8 cellular contexts compared by ENCODE assay signal in the genomic region with DNA sequence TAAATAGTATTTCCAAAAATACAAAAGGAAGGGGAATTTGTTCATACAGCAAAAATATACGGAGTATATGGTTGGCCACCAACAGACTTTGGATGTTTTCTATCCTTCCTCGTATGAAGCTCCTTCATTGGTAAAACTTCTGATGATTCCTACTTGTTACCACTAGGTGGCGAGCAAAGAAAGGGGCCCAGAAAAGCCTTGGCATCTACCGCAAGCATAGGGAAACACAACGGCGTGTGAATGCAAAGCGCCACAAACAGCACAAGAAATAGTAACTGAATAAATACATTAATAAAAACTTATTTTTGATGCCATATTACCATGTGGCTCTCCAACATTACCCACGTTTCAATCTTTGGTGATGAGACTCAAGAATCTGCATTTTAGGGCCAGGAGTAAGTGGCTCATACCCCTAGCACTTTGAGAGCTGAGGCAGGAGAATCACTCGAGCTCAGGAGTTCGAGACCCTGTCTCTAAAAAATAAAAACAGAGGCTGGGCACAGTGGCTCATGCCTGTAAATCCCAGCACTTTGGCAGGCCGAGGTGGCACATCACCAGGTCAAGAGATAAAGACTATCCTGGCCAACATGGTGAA. TPM values are rescaled to one million over a fixed set of nuclear protein-coding genes. Genes with fewer than 3 reads are reported as not detected.
A peak's percentile ranks its signal among the peaks of the same experiment; 100 is the strongest.
DNase-seq lines count a peak whose midpoint lies in the region; ATAC-seq, FAIRE-seq and TF ChIP-seq lines count a peak whose summit lies in the region.

No MANE protein-coding gene starts in this region.

- ATAC-seq in GM21515 (IDR thresholded peaks at IDR 0.05; ENCODE audit: unreplicated experiment) (peak; percentile 46), GM21447 (IDR thresholded peaks at IDR 0.05; ENCODE audit: unreplicated experiment) (no peak)

- H3K9me1 ChIP-seq in keratinocyte (ENCODE audit: control insufficient read depth, extremely low read depth, insufficient read depth, low read length), result no peaks in the 10 kb centered on the region

- DNase-seq in AG08395 (ENCODE audit: low spot score), result peak; percentile 71
- DNase-seq in NCI-H2227 treated with DMSO at 0.1 percent for 48 hours (lab: John Stamatoyannopoulos, UW), result peak; percentile 72
- DNase-seq in WERI-Rb-1, result peak; percentile 52
- DNase-seq in cerebellar cortex (ENCODE audit: low spot score), result peak; percentile 91
- DNase-seq in keratinocyte (ENCODE audit: low read depth, low spot score), result peak; percentile 35
- DNase-seq in stimulated activated CD4-positive, alpha-beta T cell treated with anti-CD3 and anti-CD28 coated beads, Interleukin-2, amount 100 ng/mL, for 24 hours, result peak; percentile 48 to 51

- H4K20me1 ChIP-seq in keratinocyte (ENCODE audit: control insufficient read depth, extremely low read depth, insufficient read depth, low read length), result peaks cover 76% of the 10 kb centered on the region

- H3K4me3 ChIP-seq in WERI-Rb-1 (ENCODE audit: low read depth, low read length) (no peak overlapping the region), keratinocyte (ENCODE audit: control insufficient read depth in 2 of 3, extremely low read depth in 1 of 3, insufficient read depth in 2 of 3, low read depth in 1 of 3, low read length in 3 of 3) (peak overlapping the region in 1 of 3 experiments; percentile 18)

- H3K27ac ChIP-seq in WERI-Rb-1 (no peak overlapping the region), keratinocyte (ENCODE audit: control insufficient read depth, insufficient read depth, low read length) (no peak overlapping the region)

- TF ChIP-seq CTCF in WERI-Rb-1 (IDR thresholded peaks at IDR 0.05; ENCODE audit: low read depth, low read length), result peak; percentile 62
- TF ChIP-seq CTCF in keratinocyte (optimal IDR thresholded peaks at IDR 0.05 in 1 of 3, IDR thresholded peaks at IDR 0.05 in 1 of 3, conservative IDR thresholded peaks at IDR 0.05 in 1 of 3; ENCODE audit: extremely low read depth in 1 of 3, insufficient read depth in 2 of 3, low read length in 3 of 3), result peak; percentile 70 to 86 (median 77)

- peaks cover 100% of the 10 kb centered on the region for H3K79me2 ChIP-seq in keratinocyte (ENCODE audit: control insufficient read depth, insufficient read depth, low read length)

- H3K36me3 ChIP-seq in WERI-Rb-1 (peaks cover 60% of the 10 kb centered on the region), keratinocyte (ENCODE audit: control insufficient read depth in 2 of 2, extremely low read depth in 1 of 2, insufficient read depth in 2 of 2, low read length in 2 of 2) (peaks cover 12 to 33% of the 10 kb centered on the region in 2 experiments)

- no peaks in the 10 kb centered on the region for H3K9me3 ChIP-seq in WERI-Rb-1 (ENCODE audit: severe bottlenecking)
- no peaks in the 10 kb centered on the region for H3K9me3 ChIP-seq in keratinocyte (ENCODE audit: control insufficient read depth, low read depth, low read length)

- H3K9ac ChIP-seq in keratinocyte (ENCODE audit: control insufficient read depth, extremely low read depth, insufficient read depth, low read length), result no peak overlapping the region

- peak overlapping the region; percentile 45 for H3K4me2 ChIP-seq in keratinocyte (ENCODE audit: control insufficient read depth, extremely low read depth, insufficient read depth, low read depth, low read length)

- peak; percentile 53 for FAIRE-seq in keratinocyte (lab: Jason Lieb, UNC)

- no peak overlapping the region for H2AFZ ChIP-seq in keratinocyte (ENCODE audit: control insufficient read depth, low read length)

- dilution Hi-C loops in keratinocyte (cut with MboI; ENCODE audit: extremely low pct_ligation_motif_present, low sequenced_read_pairs), result no loop called here

- H3K4me1 ChIP-seq in keratinocyte (ENCODE audit: control insufficient read depth, extremely low read depth, insufficient read depth, low read length), result peaks cover 25% of the 10 kb centered on the region

- no peaks in the 10 kb centered on the region for H3K27me3 ChIP-seq in WERI-Rb-1 (ENCODE audit: insufficient read depth, low read depth, severe bottlenecking)
- H3K27me3 ChIP-seq in keratinocyte (ENCODE audit: control insufficient read depth, extremely low read depth, insufficient read depth, low read length), result no peaks in the 10 kb centered on the region

RNA-seq across cellular contexts. Expression of gene YWHAE, which starts 34.5 kb away (rescaled TPM):
- 468 to 1,322 TPM (median 739 TPM) in 3 replicates for polyA plus RNA-seq in keratinocyte
- polyA plus RNA-seq in keratinocyte (2011; ENCODE audit: low read depth), result 1,692 TPM
- polyA plus RNA-seq in keratinocyte (2011; cell fraction: cytosol; rRNA removed), result 729 and 842 TPM in 2 replicates
- polyA plus RNA-seq in keratinocyte (2011; cell fraction: nucleus; rRNA removed), result 360 and 563 TPM in 2 replicates
- polyA plus RNA-seq in keratinocyte (2012; ENCODE audit: low replicate concordance), result 665 and 1,046 TPM in 2 replicates
- 144 to 656 TPM (median 449 TPM) in 3 replicates for polyA minus RNA-seq in keratinocyte
- 1,051 TPM for polyA minus RNA-seq in keratinocyte (2011; cell fraction: cytosol; rRNA and poly(A)+ RNA removed)
- polyA minus RNA-seq in keratinocyte (2011; cell fraction: nucleus; rRNA and poly(A)+ RNA removed), result 134 and 185 TPM in 2 replicates

Comparison
In these comparisons a context has a peak if more than half of its experiments do, and no peak if none do; other contexts are left out.
1. DNase-seq: peak in every context shown above with its lines; median percentile 91 in cerebellar cortex; 72 in NCI-H2227 treated with DMSO at 0.1 percent for 48 hours; 71 in AG08395; 52 in WERI-Rb-1; 50 in stimulated activated CD4-positive, alpha-beta T cell treated with anti-CD3 and anti-CD28 coated beads, Interleukin-2, amount 100 ng/mL, for 24 hours; 35 in keratinocyte.